ENCODE assay signal across 12 cellular contexts in the genomic region with DNA sequence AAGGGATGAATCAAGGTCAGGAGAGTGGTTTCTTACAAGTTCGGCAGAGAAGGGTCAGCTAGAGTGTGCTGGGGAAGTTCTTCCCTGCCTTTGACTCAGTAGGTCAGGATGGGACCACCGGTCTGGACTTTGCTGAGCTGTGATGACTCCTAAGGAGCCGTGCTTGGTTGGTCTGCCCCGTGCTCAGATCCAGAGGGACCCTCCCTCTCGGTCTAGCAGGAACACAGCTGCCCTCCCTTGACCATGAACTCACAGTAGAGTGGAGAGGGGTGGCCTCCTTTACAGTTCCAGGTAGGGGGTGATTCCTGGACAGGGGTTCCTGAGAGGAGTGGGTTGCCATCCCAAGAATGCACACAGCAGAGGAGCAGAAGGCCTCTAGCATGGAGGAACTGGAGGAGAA. TPM values are rescaled to one million over a fixed set of nuclear protein-coding genes. Genes with fewer than 3 reads are reported as not detected.
DNase-seq lines count a peak whose midpoint lies in the region; ATAC-seq, FAIRE-seq and TF ChIP-seq lines count a peak whose summit lies in the region.
"Had no signal": no experiment of that assay in that cellular context is flagged by ENCODE, and none has a peak within 500 bp of the region (broad histone marks: within the 10 kb centered on the region; RNA-seq: fewer than 3 reads in every experiment).

No MANE protein-coding gene starts in this region.

- H2AFZ ChIP-seq in endothelial cell of umbilical vein (ENCODE audit: low read depth, low read length): no peak overlapping the region

- no peak for FAIRE-seq in endothelial cell of umbilical vein (lab: Jason Lieb, UNC)

- no peak overlapping the region for H3K4me2 ChIP-seq in endothelial cell of umbilical vein (ENCODE audit: insufficient read depth, low read length)

- intact Hi-C loops in Right ventricle myocardium superior (cut with DNase I) (no loop called here), left cardiac atrium (cut with DNase I) (no loop called here), endothelial cell of umbilical vein (cut with micrococcal nuclease) (no loop called here)

- CTCF ChIA-PET in endothelial cell of umbilical vein (lab: Charles Lee): interaction anchor here (1.3 kb wide), 1 partner anchor 9 kb away, joined by 4 read pairs; no protein-coding TSS in a partner anchor

- no peak for ATAC-seq in Right ventricle myocardium superior (ENCODE audit: poor library complexity)
- ATAC-seq in left cardiac atrium: no peak
- ATAC-seq in GM21619 (IDR thresholded peaks at IDR 0.05; ENCODE audit: unreplicated experiment): no peak
- ATAC-seq in GM18502 (IDR thresholded peaks at IDR 0.05; ENCODE audit: poor library complexity, unreplicated experiment): no peak
- ATAC-seq: left colon had no signal

- H3K9me3 ChIP-seq in SK-N-MC (ENCODE audit: low read depth, low read length) (no peaks in the 10 kb centered on the region), endothelial cell of umbilical vein (replicated peaks; ENCODE audit: control insufficient read depth, insufficient read depth, low read length) (no peaks in the 10 kb centered on the region)

- H3K79me2 ChIP-seq in endothelial cell of umbilical vein (ENCODE audit: control insufficient read depth, insufficient read depth, low read length): peaks cover 83% of the 10 kb centered on the region

- DNase-seq in Right ventricle myocardium superior (peak; percentile 6), left cardiac atrium (no peak), SK-N-MC (ENCODE audit: low read depth, low spot score) (no peak), endothelial cell of umbilical vein (ENCODE audit: low read depth, low spot score) (no peak), cerebellum (ENCODE audit: low spot score) (no peak), DMS53 treated with DMSO at 0.1 percent for 48 hours (lab: John Stamatoyannopoulos, UW; ENCODE audit: unreplicated experiment) (no peak)
- DNase-seq: C1 segment of cervical spinal cord, left colon had no signal

- dilution Hi-C loops in endothelial cell of umbilical vein (cut with MboI; ENCODE audit: extremely low pct_ligation_motif_present, low sequenced_read_pairs): no loop called here

- H3K27ac ChIP-seq in SK-N-MC (peak overlapping the region; percentile 97), endothelial cell of umbilical vein (ENCODE audit: insufficient read depth, low read depth, low read length) (no peak overlapping the region)

- H3K36me3 ChIP-seq in SK-N-MC (ENCODE audit: insufficient read depth, low read length) (peaks cover 86% of the 10 kb centered on the region), endothelial cell of umbilical vein (ENCODE audit: control insufficient read depth in 2 of 2, extremely low read depth in 1 of 2, insufficient read depth in 2 of 2, low read length in 2 of 2) (peaks cover 40 to 61% of the 10 kb centered on the region in 2 experiments)

- peaks cover 36% of the 10 kb centered on the region for H3K4me1 ChIP-seq in endothelial cell of umbilical vein (ENCODE audit: control insufficient read depth, extremely low read depth, insufficient read depth, low read length)

- peak overlapping the region; percentile 32 for H3K9ac ChIP-seq in SK-N-MC (ENCODE audit: insufficient read length)
- H3K9ac ChIP-seq in endothelial cell of umbilical vein (replicated peaks; ENCODE audit: extremely low read depth, insufficient read depth, low read length): no peak overlapping the region

- no peaks in the 10 kb centered on the region for H4K20me1 ChIP-seq in endothelial cell of umbilical vein (replicated peaks; ENCODE audit: control insufficient read depth, extremely low read depth, insufficient read depth, low read length)

- H3K9me1 ChIP-seq in endothelial cell of umbilical vein (replicated peaks; ENCODE audit: control insufficient read depth, extremely low read depth, insufficient read depth, low read length): no peaks in the 10 kb centered on the region

- no TSS peak for BruUV-seq in endothelial cell of umbilical vein (replicated peaks; lab: Mats Ljungman, UMichigan)

- peak; percentile 23 for TF ChIP-seq POLR2A in endothelial cell of umbilical vein (IDR thresholded peaks at IDR 0.05; ENCODE audit: low read depth, low read length)

- H3K4me3 ChIP-seq in SK-N-MC: no peak overlapping the region
- H3K4me3 ChIP-seq in endothelial cell of umbilical vein (replicated peaks in 1 of 3; ENCODE audit: insufficient read depth in 1 of 3, low read depth in 1 of 3, low read length in 3 of 3): no peak overlapping the region

- H3K27me3 ChIP-seq in endothelial cell of umbilical vein (ENCODE audit: control insufficient read depth in 2 of 2, insufficient read depth in 2 of 2, low read length in 2 of 2): no peaks in the 10 kb centered on the region

- TF ChIP-seq CTCF in endothelial cell of umbilical vein (IDR thresholded peaks at IDR 0.05; ENCODE audit: extremely low read depth in 1 of 2, insufficient read depth in 1 of 2, low read depth in 1 of 2, low read length in 2 of 2): no peak

- POLR2A ChIA-PET in endothelial cell of umbilical vein (lab: Charles Lee): interaction anchor here (1.0 kb wide), 2 partner anchors 9 to 20 kb away, joined by 4 to 7 read pairs; no protein-coding TSS in a partner anchor

TF ChIP-seq in endothelial cell of umbilical vein, 7 proteins besides CTCF, POLR2A, EP300 and RAD21 (continues in another document):
- TF ChIP-seq EZH2 (IDR thresholded peaks at IDR 0.05; ENCODE audit: borderline replicate concordance, low read depth, low read length, severe bottlenecking): no peak
- TF ChIP-seq MYC (IDR thresholded peaks at IDR 0.05; ENCODE audit: low read depth, low read length): no peak
- TF ChIP-seq FOS (IDR thresholded peaks at IDR 0.05; ENCODE audit: borderline replicate concordance, insufficient read depth, low read length): no peak

RNA-seq across cellular contexts. Expression of a gene that starts 4.3 kb away (rescaled TPM):
- 586 TPM for total RNA-seq in Right ventricle myocardium superior
- 100 to 1,000 TPM; 811 to 841 TPM for total RNA-seq in left cardiac atrium
- 2,195 and 2,234 TPM in 2 replicates for total RNA-seq in endothelial cell of umbilical vein
- 4,353 and 5,883 TPM in 2 replicates for polyA plus RNA-seq in endothelial cell of umbilical vein
- polyA plus RNA-seq in endothelial cell of umbilical vein (2011; cell fraction: cytosol; rRNA removed): 5,243 and 5,733 TPM in 2 replicates
- polyA plus RNA-seq in endothelial cell of umbilical vein (2011; cell fraction: nucleus; rRNA removed): 1,376 and 1,515 TPM in 2 replicates
- polyA plus RNA-seq in endothelial cell of umbilical vein (2012): 2,331 and 5,825 TPM in 2 replicates
- polyA minus RNA-seq in endothelial cell of umbilical vein: 550 and 596 TPM in 2 replicates
- polyA minus RNA-seq in endothelial cell of umbilical vein (2011; cell fraction: cytosol; rRNA and poly(A)+ RNA removed): 1,088 TPM
- 151 and 202 TPM in 2 replicates for polyA minus RNA-seq in endothelial cell of umbilical vein (2011; cell fraction: nucleus; rRNA and poly(A)+ RNA removed)
- total RNA-seq in cerebellum: 229 TPM

RNA-seq across cellular contexts. Expression of a gene that starts 12.7 kb away (rescaled TPM):
- total RNA-seq in Right ventricle myocardium superior (not detected), left cardiac atrium (under 1 TPM; 0.24 to 0.68 TPM), endothelial cell of umbilical vein (0.35 TPM in 1 of 2 replicates, not detected in the other), cerebellum (not detected)
- 0.32 TPM in 2 replicates for polyA plus RNA-seq in endothelial cell of umbilical vein
- 0.14 and 0.18 TPM in 2 replicates for polyA plus RNA-seq in endothelial cell of umbilical vein (2011; cell fraction: cytosol; rRNA removed)
- polyA plus RNA-seq in endothelial cell of umbilical vein (2011; cell fraction: nucleus; rRNA removed): 0.28 TPM in 1 of 2 replicates, not detected in the other
- 0.42 TPM in 1 of 2 replicates, not detected in the other for polyA plus RNA-seq in endothelial cell of umbilical vein (2012)
- 0.19 and 0.63 TPM in 2 replicates for polyA minus RNA-seq in endothelial cell of umbilical vein
- polyA minus RNA-seq in endothelial cell of umbilical vein (2011; cell fraction: cytosol; rRNA and poly(A)+ RNA removed): not detected
- not detected in 2 replicates for polyA minus RNA-seq in endothelial cell of umbilical vein (2011; cell fraction: nucleus; rRNA and poly(A)+ RNA removed)
- total RNA-seq: pulmonary artery endothelial cell had no signal

RNA-seq across cellular contexts. Expression of a gene that starts 18.6 kb away (rescaled TPM):
- 30.1 TPM for total RNA-seq in Right ventricle myocardium superior
- total RNA-seq in left cardiac atrium: 10 to 100 TPM; 47.0 to 59.1 TPM
- total RNA-seq in endothelial cell of umbilical vein: 119 and 123 TPM in 2 replicates
- 60.6 and 65.4 TPM in 2 replicates for polyA plus RNA-seq in endothelial cell of umbilical vein
- polyA plus RNA-seq in endothelial cell of umbilical vein (2011; cell fraction: cytosol; rRNA removed): 48.1 and 53.1 TPM in 2 replicates
- 199 and 230 TPM in 2 replicates for polyA plus RNA-seq in endothelial cell of umbilical vein (2011; cell fraction: nucleus; rRNA removed)
- polyA plus RNA-seq in endothelial cell of umbilical vein (2012): 52.7 and 60.1 TPM in 2 replicates
- 35.6 and 35.7 TPM in 2 replicates for polyA minus RNA-seq in endothelial cell of umbilical vein
- 32.3 TPM for polyA minus RNA-seq in endothelial cell of umbilical vein (2011; cell fraction: cytosol; rRNA and poly(A)+ RNA removed)
- 56.9 and 71.1 TPM in 2 replicates for polyA minus RNA-seq in endothelial cell of umbilical vein (2011; cell fraction: nucleus; rRNA and poly(A)+ RNA removed)
- 11.2 TPM for total RNA-seq in cerebellum

RNA-seq across cellular contexts. Expression of a gene that starts 19.5 kb away (rescaled TPM):
- not detected for total RNA-seq in Right ventricle myocardium superior
- total RNA-seq in left cardiac atrium: not detected
- total RNA-seq in endothelial cell of umbilical vein: not detected in 2 replicates
- not detected in 2 replicates for polyA plus RNA-seq in endothelial cell of umbilical vein
- polyA plus RNA-seq in endothelial cell of umbilical vein (2011; cell fraction: cytosol; rRNA removed): not detected in 2 replicates
- not detected in 2 replicates for polyA plus RNA-seq in endothelial cell of umbilical vein (2011; cell fraction: nucleus; rRNA removed)
- polyA plus RNA-seq in endothelial cell of umbilical vein (2012): not detected in 2 replicates
- not detected in 2 replicates for polyA minus RNA-seq in endothelial cell of umbilical vein
- not detected for polyA minus RNA-seq in endothelial cell of umbilical vein (2011; cell fraction: cytosol; rRNA and poly(A)+ RNA removed)
- not detected in 2 replicates for polyA minus RNA-seq in endothelial cell of umbilical vein (2011; cell fraction: nucleus; rRNA and poly(A)+ RNA removed)
- total RNA-seq in cerebellum: not detected
- total RNA-seq: fibroblast of lung, left colon, pulmonary artery endothelial cell had no signal
- polyA plus RNA-seq: fibroblast of lung had no signal

RNA-seq across cellular contexts. Expression of a gene that starts 19.9 kb away (rescaled TPM):
- total RNA-seq in Right ventricle myocardium superior (not detected), left cardiac atrium (not detected), endothelial cell of umbilical vein (not detected in 2 replicates), cerebellum (not detected)
- not detected in 2 replicates for polyA plus RNA-seq in endothelial cell of umbilical vein
- not detected in 2 replicates for polyA plus RNA-seq in endothelial cell of umbilical vein (2011; cell fraction: cytosol; rRNA removed)
- polyA plus RNA-seq in endothelial cell of umbilical vein (2011; cell fraction: nucleus; rRNA removed): not detected in 2 replicates
- not detected in 2 replicates for polyA plus RNA-seq in endothelial cell of umbilical vein (2012)
- polyA minus RNA-seq in endothelial cell of umbilical vein: not detected in 2 replicates
- polyA minus RNA-seq in endothelial cell of umbilical vein (2011; cell fraction: cytosol; rRNA and poly(A)+ RNA removed): not detected
- not detected in 2 replicates for polyA minus RNA-seq in endothelial cell of umbilical vein (2011; cell fraction: nucleus; rRNA and poly(A)+ RNA removed)
- total RNA-seq: fibroblast of lung, left colon, pulmonary artery endothelial cell had no signal
- polyA plus RNA-seq: fibroblast of lung had no signal
